In the genomic region with DNA sequence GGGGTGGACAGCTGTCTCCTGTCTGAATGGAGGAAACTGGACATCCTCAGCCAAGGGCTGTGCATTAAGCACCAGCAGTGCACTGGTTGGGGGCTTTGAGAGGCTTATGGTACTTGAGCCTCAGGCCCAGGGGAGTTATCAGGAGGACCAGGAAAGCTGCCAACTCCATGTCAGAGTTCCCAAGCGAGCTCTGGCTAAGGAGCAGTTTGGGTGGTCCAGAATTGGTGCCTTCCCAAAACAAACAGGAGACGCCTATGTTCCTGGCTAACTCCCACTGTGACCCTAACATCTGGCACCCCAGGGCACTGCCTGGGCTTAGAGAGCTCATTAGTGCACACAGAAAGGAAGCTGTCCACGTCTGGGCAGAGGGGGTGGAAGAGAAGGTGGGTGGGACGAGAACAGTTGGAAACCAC, we compare ENCODE assay signal across 24 cellular contexts.
DNase-seq lines count a peak whose midpoint lies in the region; ATAC-seq, FAIRE-seq and TF ChIP-seq lines count a peak whose summit lies in the region.
"Had no signal": no experiment of that assay in that cellular context is flagged by ENCODE, and none has a peak within 500 bp of the region (broad histone marks: within the 10 kb centered on the region; RNA-seq: fewer than 3 reads in every experiment).

No MANE protein-coding gene starts in this region.

- no peak overlapping the region for H3K27ac ChIP-seq in A673 (ENCODE audit: low read depth, low read length, poor library complexity, severe bottlenecking)
- H3K27ac ChIP-seq: esophagus muscularis mucosa had no signal

- H3K9me3 Mint-ChIP-seq in nephron: no peaks in the 10 kb centered on the region
- H3K9me3 Mint-ChIP-seq: activated naive CD8-positive, alpha-beta T cell treated with anti-CD3 and anti-CD28 coated beads for 36 hours; GM23338 had no signal

- H3K36me3 ChIP-seq in A673 (ENCODE audit: insufficient read depth, low read length, poor library complexity, severe bottlenecking): no peaks in the 10 kb centered on the region
- H3K36me3 ChIP-seq: esophagus muscularis mucosa had no signal

- DNase-seq in A673 (ENCODE audit: low spot score): peak; percentile 19
- peak; percentile 98 for DNase-seq in NCI-H1092 treated with DMSO at 0.1 percent for 48 hours (lab: John Stamatoyannopoulos, UW)
- DNase-seq in stimulated activated CD4-positive, alpha-beta T cell treated with anti-CD3 and anti-CD28 coated beads, Interleukin-2, amount 100 ng/mL, for 24 hours: no peak
- DNase-seq in T-helper 9 cell: no peak
- DNase-seq in D721Med (ENCODE audit: insufficient read length, low spot score): no peak
- DNase-seq: activated CD4-positive, CD25-positive, alpha-beta regulatory T cell treated with anti-CD3 and anti-CD28 coated beads, Interleukin-2, amount 50 U/mL, for 72 hours; activated naive CD8-positive, alpha-beta T cell treated with anti-CD3 and anti-CD28 coated beads for 36 hours; DND-41; head of caudate nucleus; mammary epithelial cell; naive thymus-derived CD4-positive, alpha-beta T cell; NCI-H1694; NCI-H526 treated with DMSO at 0.1 percent for 48 hours; PC-3; stimulated activated CD4-positive, alpha-beta T cell treated with anti-CD3 and anti-CD28 coated beads, Interleukin-4, amount 100 ng/mL, for 4 hours; T1000 had no signal

- TF ChIP-seq CTCF in A673 (conservative IDR thresholded peaks at IDR 0.05; ENCODE audit: low read depth, low read length) (no peak), nephron (IDR thresholded peaks at IDR 0.05; ENCODE audit: unreplicated experiment in 3 of 3) (no peak), D721Med (IDR thresholded peaks at IDR 0.05; ENCODE audit: insufficient read depth, missing control alignments) (no peak)

- no peak overlapping the region for H3K4me3 ChIP-seq in A673 (ENCODE audit: low read depth, low read length, poor library complexity, severe bottlenecking)
- H3K4me3 ChIP-seq: esophagus muscularis mucosa, GM23338, smooth muscle cell had no signal

- no peaks in the 10 kb centered on the region for H3K9me3 ChIP-seq in A673 (ENCODE audit: low read depth, low read length, poor library complexity, severe bottlenecking)
- H3K9me3 ChIP-seq: esophagus muscularis mucosa had no signal

- no peak for ATAC-seq in HG03159 (IDR thresholded peaks at IDR 0.05; ENCODE audit: unreplicated experiment)
- ATAC-seq: GM23338; naive thymus-derived CD4-positive, alpha-beta T cell; PC-3 had no signal

- POLR2A ChIA-PET in A673 (lab: Charles Lee; ENCODE audit: low non-redundant PET): no interaction called here

- no peaks in the 10 kb centered on the region for H3K4me1 ChIP-seq in A673 (ENCODE audit: insufficient read depth, low read length, poor library complexity, severe bottlenecking)

- CTCF ChIA-PET in A673 (lab: Charles Lee): no interaction called here

- FAIRE-seq in endometrium (lab: Jason Lieb, UNC) (peak; percentile 60), D721Med (lab: Jason Lieb, UNC) (no peak)
- FAIRE-seq: islet of Langerhans had no signal

- no peak overlapping the region for H3K4me3 Mint-ChIP-seq in nephron
- H3K4me3 Mint-ChIP-seq: activated naive CD8-positive, alpha-beta T cell treated with anti-CD3 and anti-CD28 coated beads for 36 hours; GM23338; naive thymus-derived CD4-positive, alpha-beta T cell had no signal

- H3K4me1 Mint-ChIP-seq in nephron: peaks cover 49% of the 10 kb centered on the region
- H3K4me1 Mint-ChIP-seq: activated naive CD8-positive, alpha-beta T cell treated with anti-CD3 and anti-CD28 coated beads for 36 hours; GM23338 had no signal

- no peaks in the 10 kb centered on the region for H3K27me3 ChIP-seq in A673 (replicated peaks; ENCODE audit: insufficient read depth, low read depth, low read length, poor library complexity)
- H3K27me3 ChIP-seq: esophagus muscularis mucosa had no signal

- intact Hi-C loops in A673 (cut with micrococcal nuclease; ENCODE audit: unreplicated experiment): no loop called here

- peak overlapping the region; percentile 69 to 96 (median 90) for H3K27ac Mint-ChIP-seq in nephron
- H3K27ac Mint-ChIP-seq: activated naive CD8-positive, alpha-beta T cell treated with anti-CD3 and anti-CD28 coated beads for 36 hours; GM23338; naive thymus-derived CD4-positive, alpha-beta T cell; progenitor cell of endocrine pancreas had no signal

- no peaks in the 10 kb centered on the region for H3K27me3 Mint-ChIP-seq in nephron (ENCODE audit: low read depth)
- H3K27me3 Mint-ChIP-seq: activated naive CD8-positive, alpha-beta T cell treated with anti-CD3 and anti-CD28 coated beads for 36 hours; progenitor cell of endocrine pancreas had no signal

- BruUV-seq in A673 (replicated peaks; lab: Mats Ljungman, UMichigan): no TSS peak

- H3K36me3 Mint-ChIP-seq in nephron (ENCODE audit: low read depth): no peaks in the 10 kb centered on the region
- H3K36me3 Mint-ChIP-seq: activated naive CD8-positive, alpha-beta T cell treated with anti-CD3 and anti-CD28 coated beads for 36 hours; naive thymus-derived CD4-positive, alpha-beta T cell had no signal

Comparison
In these comparisons a context has a peak if more than half of its experiments do, and no peak if none do; other contexts are left out.
1. DNase-seq: peak in A673 (single experiment) and NCI-H1092 treated with DMSO at 0.1 percent for 48 hours (single experiment); none in stimulated activated CD4-positive, alpha-beta T cell treated with anti-CD3 and anti-CD28 coated beads, Interleukin-2, amount 100 ng/mL, for 24 hours (0 of 2), T-helper 9 cell (single experiment) and D721Med (single experiment).